1 cellular context compared by ENCODE assay signal in the genomic region with DNA sequence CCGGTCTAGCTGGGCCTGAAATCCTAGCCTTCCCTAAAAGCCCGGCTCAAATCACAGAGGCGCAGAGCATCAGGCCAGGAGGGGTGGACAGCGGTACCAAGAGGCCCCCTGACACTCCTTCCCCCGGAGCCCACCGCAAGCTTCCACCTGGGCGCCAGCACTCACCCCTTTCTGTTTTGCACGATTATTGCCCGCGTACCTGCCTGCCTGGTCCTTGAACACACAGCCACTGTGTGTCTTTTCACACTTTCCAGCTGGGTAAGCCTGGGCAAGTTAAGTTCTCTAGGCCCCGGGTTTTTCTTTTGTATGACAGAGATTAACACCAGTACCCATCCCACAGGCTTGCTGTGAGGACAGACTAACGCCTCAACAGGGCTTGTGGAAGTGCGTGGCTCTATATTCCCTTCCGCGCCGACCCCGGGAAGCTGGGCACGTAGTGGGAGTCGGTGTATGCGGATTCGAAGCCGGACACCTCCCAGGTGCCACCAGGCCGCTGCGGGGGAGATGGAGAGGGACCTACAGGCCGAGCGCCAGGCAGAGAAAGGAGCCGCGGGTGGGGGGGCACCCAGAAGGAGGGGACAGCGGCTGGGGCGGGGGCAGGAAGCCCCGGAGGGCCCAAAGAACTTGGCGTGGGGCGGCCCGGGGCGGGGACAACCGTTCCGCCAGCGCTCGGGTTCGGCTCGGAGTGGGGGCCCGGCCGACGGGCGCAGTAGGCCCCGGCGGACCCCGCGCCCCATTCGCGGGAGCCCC.
TF ChIP-seq lines count a peak whose summit lies in the region.

No MANE protein-coding gene starts in this region.

TF ChIP-seq in K562, 482 proteins besides CTCF, POLR2A, EP300 and RAD21 (continued from another document):
- no peak for TF ChIP-seq PHF21A (IDR thresholded peaks at IDR 0.05; ENCODE audit: borderline replicate concordance, low read depth)
- TF ChIP-seq ZKSCAN3 (CRISPR knock-in tag; IDR thresholded peaks at IDR 0.05): no peak
- TF ChIP-seq, protein P1, sequence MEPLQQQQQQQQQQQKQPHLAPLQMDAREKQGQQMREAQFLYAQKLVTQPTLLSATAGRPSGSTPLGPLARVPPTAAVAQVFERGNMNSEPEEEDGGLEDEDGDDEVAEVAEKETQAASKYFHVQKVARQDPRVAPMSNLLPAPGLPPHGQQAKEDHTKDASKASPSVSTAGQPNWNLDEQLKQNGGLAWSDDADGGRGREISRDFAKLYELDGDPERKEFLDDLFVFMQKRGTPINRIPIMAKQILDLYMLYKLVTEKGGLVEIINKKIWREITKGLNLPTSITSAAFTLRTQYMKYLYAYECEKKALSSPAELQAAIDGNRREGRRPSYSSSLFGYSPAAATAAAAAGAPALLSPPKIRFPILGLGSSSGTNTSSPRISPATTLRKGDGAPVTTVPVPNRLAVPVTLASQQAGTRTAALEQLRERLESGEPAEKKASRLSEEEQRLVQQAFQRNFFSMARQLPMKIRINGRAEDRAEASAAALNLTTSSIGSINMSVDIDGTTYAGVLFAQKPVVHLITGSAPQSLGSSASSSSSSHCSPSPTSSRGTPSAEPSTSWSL (CRISPR knock-in tag; IDR thresholded peaks at IDR 0.05; ENCODE audit: borderline replicate concordance): no peak
- 0 out of 2 replicates have a peak, but pooled peaks have one; percentile 11 for TF ChIP-seq ZNF511 (CRISPR knock-in tag; IDR thresholded peaks at IDR 0.05)
- no peak for TF ChIP-seq LARP7 (IDR thresholded peaks at IDR 0.05)
- TF ChIP-seq L3MBTL2 (IDR thresholded peaks at IDR 0.05): peak; percentile 4; the same call in 1 of the 2 replicates
- TF ChIP-seq RCOR1 (IDR thresholded peaks at IDR 0.05; ENCODE audit: borderline replicate concordance in 1 of 2, low read depth in 2 of 2, low read length in 2 of 2): no peak
- peak; percentile 77 for TF ChIP-seq ZSCAN29 (IDR thresholded peaks at IDR 0.05)
- peak; percentile 48; the same call in 1 of the 2 replicates for TF ChIP-seq GABPB1 (CRISPR knock-in tag; IDR thresholded peaks at IDR 0.05)
- 0 out of 2 replicates have a peak, but pooled peaks have one; percentile 25 for TF ChIP-seq ZNF830 (CRISPR knock-in tag; IDR thresholded peaks at IDR 0.05)
- TF ChIP-seq ZNF75A (CRISPR knock-in tag; IDR thresholded peaks at IDR 0.05): no peak
- no peak for TF ChIP-seq ZNF639 (CRISPR knock-in tag; conservative IDR thresholded peaks at IDR 0.05 in 1 of 2, IDR thresholded peaks at IDR 0.05 in 1 of 2)
- TF ChIP-seq LCOR (CRISPR knock-in tag; IDR thresholded peaks at IDR 0.05): no peak
TF ChIP-seq in K562: peak in this region for 18.
